ENCODE assay signal across 10 cellular contexts in genomic region chr19:4911314-4911713, GRCh38. TPM values are rescaled to one million over a fixed set of nuclear protein-coding genes. Genes with fewer than 3 reads are reported as not detected.
DNase-seq lines count a peak whose midpoint lies in the region; ATAC-seq and TF ChIP-seq lines count a peak whose summit lies in the region.
"Had no signal": no experiment of that assay in that cellular context is flagged by ENCODE, and none has a peak within 500 bp of the region (broad histone marks: within the 10 kb centered on the region; RNA-seq: fewer than 3 reads in every experiment).

No MANE protein-coding gene starts in this region.

- peak overlapping the region; percentile 64 for H3K4me3 ChIP-seq in HAP-1

- peaks cover 66% of the 10 kb centered on the region for H3K4me1 Mint-ChIP-seq in activated naive CD8-positive, alpha-beta T cell treated with anti-CD3 and anti-CD28 coated beads, Interleukin-2, amount 50 U/mL, for 24 hours
- H3K4me1 Mint-ChIP-seq in memory B cell: peaks cover 27% of the 10 kb centered on the region

- peak overlapping the region; percentile 83 for H3K27ac ChIP-seq in 22Rv1

- peak overlapping the region; percentile 88 for H3K27ac Mint-ChIP-seq in activated naive CD8-positive, alpha-beta T cell treated with anti-CD3 and anti-CD28 coated beads, Interleukin-2, amount 50 U/mL, for 24 hours
- H3K27ac Mint-ChIP-seq in memory B cell: peak overlapping the region; percentile 15

- ATAC-seq in activated naive CD8-positive, alpha-beta T cell treated with anti-CD3 and anti-CD28 coated beads, Interleukin-2, amount 50 U/mL, for 24 hours: no peak
- ATAC-seq in memory B cell (ENCODE audit: low read depth) (no peak), HG02870 (IDR thresholded peaks at IDR 0.05; ENCODE audit: unreplicated experiment) (no peak), omental fat pad (ENCODE audit: low FRiP score) (no peak)

- no peak for TF ChIP-seq CTCF in 22Rv1 (IDR thresholded peaks at IDR 0.05)
- TF ChIP-seq CTCF in GM10266 (IDR thresholded peaks at IDR 0.05; ENCODE audit: control insufficient read depth, insufficient read depth, low read depth, missing control alignments): no peak
- TF ChIP-seq CTCF in omental fat pad (IDR thresholded peaks at IDR 0.05): no peak

- H3K4me1 ChIP-seq in HAP-1: peaks cover 27% of the 10 kb centered on the region

- H3K36me3 ChIP-seq in HAP-1 (replicated peaks): peaks cover 53% of the 10 kb centered on the region
- H3K36me3 ChIP-seq: gastroesophageal sphincter had no signal

- peak overlapping the region; percentile 93 for H3K4me3 Mint-ChIP-seq in activated naive CD8-positive, alpha-beta T cell treated with anti-CD3 and anti-CD28 coated beads, Interleukin-2, amount 50 U/mL, for 24 hours
- H3K4me3 Mint-ChIP-seq in memory B cell: peak overlapping the region; percentile 87

- no peaks in the 10 kb centered on the region for H3K9me3 ChIP-seq in HAP-1
- H3K9me3 ChIP-seq: gastroesophageal sphincter had no signal

- in situ Hi-C loops in HAP-1 (cut with MboI; ENCODE audit: low sequenced_read_pairs): no loop called here

- DNase-seq in HAP-1 (ENCODE audit: low spot score in 2 of 2) (no peak), memory B cell (ENCODE audit: low spot score in 2 of 2) (no peak), GM10266 (ENCODE audit: extremely low spot score) (no peak), omental fat pad (ENCODE audit: low spot score) (no peak)
- no peak for DNase-seq in activated naive CD8-positive, alpha-beta T cell treated with anti-CD3 and anti-CD28 coated beads, Interleukin-2, amount 50 U/mL, for 24 hours
- no peak for DNase-seq in effector CD4-positive, alpha-beta T cell
- DNase-seq: NCI-H2029 treated with DMSO at 0.1 percent for 48 hours had no signal

- no peaks in the 10 kb centered on the region for H3K27me3 Mint-ChIP-seq in activated naive CD8-positive, alpha-beta T cell treated with anti-CD3 and anti-CD28 coated beads, Interleukin-2, amount 50 U/mL, for 24 hours
- H3K27me3 Mint-ChIP-seq in memory B cell: no peaks in the 10 kb centered on the region

- no peaks in the 10 kb centered on the region for H3K9me3 Mint-ChIP-seq in activated naive CD8-positive, alpha-beta T cell treated with anti-CD3 and anti-CD28 coated beads, Interleukin-2, amount 50 U/mL, for 24 hours
- H3K9me3 Mint-ChIP-seq in memory B cell: no peaks in the 10 kb centered on the region

- H3K27me3 ChIP-seq in HAP-1 (ENCODE audit: low read depth): no peaks in the 10 kb centered on the region

- H3K36me3 Mint-ChIP-seq in activated naive CD8-positive, alpha-beta T cell treated with anti-CD3 and anti-CD28 coated beads, Interleukin-2, amount 50 U/mL, for 24 hours (ENCODE audit: low read depth): peaks cover 57% of the 10 kb centered on the region
- no peaks in the 10 kb centered on the region for H3K36me3 Mint-ChIP-seq in memory B cell

RNA-seq across cellular contexts. Expression of gene UHRF1, which starts 2.0 kb away (rescaled TPM):
- total RNA-seq in omental fat pad: 1 to 10 TPM in 2 of 4 donors, under 1 TPM in 2; 0.63 to 3.5 (median 1.0) TPM

RNA-seq across cellular contexts. Expression of gene ARRDC5, which starts 8.6 kb away (rescaled TPM):
- 1 to 10 TPM in 1 of 4 donors, under 1 TPM in 1, not detected in 2; 0.69 to 1.1 TPM for total RNA-seq in omental fat pad

RNA-seq across cellular contexts. Expression of gene PLIN3, which starts 43.8 kb away (rescaled TPM):
- total RNA-seq in omental fat pad: 10 to 100 TPM; 23.1 to 64.0 (median 33.8) TPM

RNA-seq across cellular contexts. Expression of gene KDM4B, which starts 57.6 kb away (rescaled TPM):
- total RNA-seq in omental fat pad: 10 to 100 TPM; 16.3 to 38.3 (median 22.4) TPM
